2 cellular contexts compared by ENCODE assay signal in the genomic region with DNA sequence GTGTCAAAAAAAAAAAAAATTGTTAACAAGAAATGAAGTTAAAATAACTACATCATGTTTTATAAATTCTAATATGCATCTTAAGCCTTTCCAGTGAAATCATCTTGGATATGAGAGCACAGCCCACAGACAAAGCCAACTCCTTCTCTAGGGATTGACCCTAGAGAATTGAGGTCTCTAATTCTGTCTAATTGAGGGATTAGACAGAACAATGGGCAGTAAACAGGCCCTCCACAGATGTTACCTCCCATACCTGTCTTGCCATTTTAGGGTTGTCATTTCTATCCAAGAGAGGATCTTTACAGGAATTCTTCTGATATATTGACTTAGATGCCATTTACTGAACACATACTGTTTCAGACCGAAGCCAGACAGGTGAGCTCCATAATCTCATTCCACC.
TF ChIP-seq lines count a peak whose summit lies in the region.

No MANE protein-coding gene starts in this region.

TF ChIP-seq in SK-N-SH, 30 proteins besides CTCF, POLR2A, EP300 and RAD21 (continued from another document):
- TF ChIP-seq, protein P1, sequence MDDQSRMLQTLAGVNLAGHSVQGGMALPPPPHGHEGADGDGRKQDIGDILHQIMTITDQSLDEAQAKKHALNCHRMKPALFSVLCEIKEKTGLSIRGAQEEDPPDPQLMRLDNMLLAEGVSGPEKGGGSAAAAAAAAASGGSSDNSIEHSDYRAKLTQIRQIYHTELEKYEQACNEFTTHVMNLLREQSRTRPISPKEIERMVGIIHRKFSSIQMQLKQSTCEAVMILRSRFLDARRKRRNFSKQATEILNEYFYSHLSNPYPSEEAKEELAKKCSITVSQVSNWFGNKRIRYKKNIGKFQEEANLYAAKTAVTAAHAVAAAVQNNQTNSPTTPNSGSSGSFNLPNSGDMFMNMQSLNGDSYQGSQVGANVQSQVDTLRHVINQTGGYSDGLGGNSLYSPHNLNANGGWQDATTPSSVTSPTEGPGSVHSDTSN (IDR thresholded peaks at IDR 0.05) = no peak
- no peak for TF ChIP-seq TAF1 (IDR thresholded peaks at IDR 0.05; ENCODE audit: borderline replicate concordance, low read depth, low read length)
- TF ChIP-seq NRF1 (IDR thresholded peaks at IDR 0.05; ENCODE audit: low read depth, low read length) = no peak
- no peak for TF ChIP-seq YY1 (IDR thresholded peaks at IDR 0.05; ENCODE audit: low read depth)
- TF ChIP-seq, protein P2, sequence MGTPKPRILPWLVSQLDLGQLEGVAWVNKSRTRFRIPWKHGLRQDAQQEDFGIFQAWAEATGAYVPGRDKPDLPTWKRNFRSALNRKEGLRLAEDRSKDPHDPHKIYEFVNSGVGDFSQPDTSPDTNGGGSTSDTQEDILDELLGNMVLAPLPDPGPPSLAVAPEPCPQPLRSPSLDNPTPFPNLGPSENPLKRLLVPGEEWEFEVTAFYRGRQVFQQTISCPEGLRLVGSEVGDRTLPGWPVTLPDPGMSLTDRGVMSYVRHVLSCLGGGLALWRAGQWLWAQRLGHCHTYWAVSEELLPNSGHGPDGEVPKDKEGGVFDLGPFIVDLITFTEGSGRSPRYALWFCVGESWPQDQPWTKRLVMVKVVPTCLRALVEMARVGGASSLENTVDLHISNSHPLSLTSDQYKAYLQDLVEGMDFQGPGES (IDR thresholded peaks at IDR 0.05; ENCODE audit: low read depth, low read length) = no peak
- TF ChIP-seq FOSL2 (IDR thresholded peaks at IDR 0.05; ENCODE audit: borderline replicate concordance, low read depth) = no peak
- TF ChIP-seq RXRA (IDR thresholded peaks at IDR 0.05; ENCODE audit: borderline replicate concordance, low read depth) = no peak
- no peak for TF ChIP-seq GABPA (IDR thresholded peaks at IDR 0.05; ENCODE audit: low read depth)
- TF ChIP-seq, protein P3, sequence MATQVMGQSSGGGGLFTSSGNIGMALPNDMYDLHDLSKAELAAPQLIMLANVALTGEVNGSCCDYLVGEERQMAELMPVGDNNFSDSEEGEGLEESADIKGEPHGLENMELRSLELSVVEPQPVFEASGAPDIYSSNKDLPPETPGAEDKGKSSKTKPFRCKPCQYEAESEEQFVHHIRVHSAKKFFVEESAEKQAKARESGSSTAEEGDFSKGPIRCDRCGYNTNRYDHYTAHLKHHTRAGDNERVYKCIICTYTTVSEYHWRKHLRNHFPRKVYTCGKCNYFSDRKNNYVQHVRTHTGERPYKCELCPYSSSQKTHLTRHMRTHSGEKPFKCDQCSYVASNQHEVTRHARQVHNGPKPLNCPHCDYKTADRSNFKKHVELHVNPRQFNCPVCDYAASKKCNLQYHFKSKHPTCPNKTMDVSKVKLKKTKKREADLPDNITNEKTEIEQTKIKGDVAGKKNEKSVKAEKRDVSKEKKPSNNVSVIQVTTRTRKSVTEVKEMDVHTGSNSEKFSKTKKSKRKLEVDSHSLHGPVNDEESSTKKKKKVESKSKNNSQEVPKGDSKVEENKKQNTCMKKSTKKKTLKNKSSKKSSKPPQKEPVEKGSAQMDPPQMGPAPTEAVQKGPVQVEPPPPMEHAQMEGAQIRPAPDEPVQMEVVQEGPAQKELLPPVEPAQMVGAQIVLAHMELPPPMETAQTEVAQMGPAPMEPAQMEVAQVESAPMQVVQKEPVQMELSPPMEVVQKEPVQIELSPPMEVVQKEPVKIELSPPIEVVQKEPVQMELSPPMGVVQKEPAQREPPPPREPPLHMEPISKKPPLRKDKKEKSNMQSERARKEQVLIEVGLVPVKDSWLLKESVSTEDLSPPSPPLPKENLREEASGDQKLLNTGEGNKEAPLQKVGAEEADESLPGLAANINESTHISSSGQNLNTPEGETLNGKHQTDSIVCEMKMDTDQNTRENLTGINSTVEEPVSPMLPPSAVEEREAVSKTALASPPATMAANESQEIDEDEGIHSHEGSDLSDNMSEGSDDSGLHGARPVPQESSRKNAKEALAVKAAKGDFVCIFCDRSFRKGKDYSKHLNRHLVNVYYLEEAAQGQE (IDR thresholded peaks at IDR 0.05; ENCODE audit: low read depth, low read length) = no peak
TF ChIP-seq in SK-N-SH: peak in this region for 0.

TF ChIP-seq in SK-N-SH treated with all-trans-retinoic acid at 6 μM for 48 hours, 23 proteins besides CTCF, POLR2A, EP300 and RAD21 (continued from another document):
- TF ChIP-seq, protein P4, sequence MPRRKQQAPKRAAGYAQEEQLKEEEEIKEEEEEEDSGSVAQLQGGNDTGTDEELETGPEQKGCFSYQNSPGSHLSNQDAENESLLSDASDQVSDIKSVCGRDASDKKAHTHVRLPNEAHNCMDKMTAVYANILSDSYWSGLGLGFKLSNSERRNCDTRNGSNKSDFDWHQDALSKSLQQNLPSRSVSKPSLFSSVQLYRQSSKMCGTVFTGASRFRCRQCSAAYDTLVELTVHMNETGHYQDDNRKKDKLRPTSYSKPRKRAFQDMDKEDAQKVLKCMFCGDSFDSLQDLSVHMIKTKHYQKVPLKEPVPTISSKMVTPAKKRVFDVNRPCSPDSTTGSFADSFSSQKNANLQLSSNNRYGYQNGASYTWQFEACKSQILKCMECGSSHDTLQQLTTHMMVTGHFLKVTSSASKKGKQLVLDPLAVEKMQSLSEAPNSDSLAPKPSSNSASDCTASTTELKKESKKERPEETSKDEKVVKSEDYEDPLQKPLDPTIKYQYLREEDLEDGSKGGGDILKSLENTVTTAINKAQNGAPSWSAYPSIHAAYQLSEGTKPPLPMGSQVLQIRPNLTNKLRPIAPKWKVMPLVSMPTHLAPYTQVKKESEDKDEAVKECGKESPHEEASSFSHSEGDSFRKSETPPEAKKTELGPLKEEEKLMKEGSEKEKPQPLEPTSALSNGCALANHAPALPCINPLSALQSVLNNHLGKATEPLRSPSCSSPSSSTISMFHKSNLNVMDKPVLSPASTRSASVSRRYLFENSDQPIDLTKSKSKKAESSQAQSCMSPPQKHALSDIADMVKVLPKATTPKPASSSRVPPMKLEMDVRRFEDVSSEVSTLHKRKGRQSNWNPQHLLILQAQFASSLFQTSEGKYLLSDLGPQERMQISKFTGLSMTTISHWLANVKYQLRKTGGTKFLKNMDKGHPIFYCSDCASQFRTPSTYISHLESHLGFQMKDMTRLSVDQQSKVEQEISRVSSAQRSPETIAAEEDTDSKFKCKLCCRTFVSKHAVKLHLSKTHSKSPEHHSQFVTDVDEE (CRISPR knock-in tag; IDR thresholded peaks at IDR 0.05) = no peak
- TF ChIP-seq ESRRG (CRISPR knock-in tag; IDR thresholded peaks at IDR 0.05) (no peak), ISL1 (CRISPR knock-in tag; IDR thresholded peaks at IDR 0.05) (no peak), ZC3H10 (CRISPR knock-in tag; IDR thresholded peaks at IDR 0.05) (no peak), ZNF565 (CRISPR knock-in tag; conservative IDR thresholded peaks at IDR 0.05; ENCODE audit: low read depth) (no peak)
- TF ChIP-seq, protein P5, sequence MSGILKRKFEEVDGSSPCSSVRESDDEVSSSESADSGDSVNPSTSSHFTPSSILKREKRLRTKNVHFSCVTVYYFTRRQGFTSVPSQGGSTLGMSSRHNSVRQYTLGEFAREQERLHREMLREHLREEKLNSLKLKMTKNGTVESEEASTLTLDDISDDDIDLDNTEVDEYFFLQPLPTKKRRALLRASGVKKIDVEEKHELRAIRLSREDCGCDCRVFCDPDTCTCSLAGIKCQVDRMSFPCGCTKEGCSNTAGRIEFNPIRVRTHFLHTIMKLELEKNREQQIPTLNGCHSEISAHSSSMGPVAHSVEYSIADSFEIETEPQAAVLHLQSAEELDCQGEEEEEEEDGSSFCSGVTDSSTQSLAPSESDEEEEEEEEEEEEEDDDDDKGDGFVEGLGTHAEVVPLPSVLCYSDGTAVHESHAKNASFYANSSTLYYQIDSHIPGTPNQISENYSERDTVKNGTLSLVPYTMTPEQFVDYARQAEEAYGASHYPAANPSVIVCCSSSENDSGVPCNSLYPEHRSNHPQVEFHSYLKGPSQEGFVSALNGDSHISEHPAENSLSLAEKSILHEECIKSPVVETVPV (CRISPR knock-in tag; IDR thresholded peaks at IDR 0.05) = no peak
- TF ChIP-seq, protein P6, sequence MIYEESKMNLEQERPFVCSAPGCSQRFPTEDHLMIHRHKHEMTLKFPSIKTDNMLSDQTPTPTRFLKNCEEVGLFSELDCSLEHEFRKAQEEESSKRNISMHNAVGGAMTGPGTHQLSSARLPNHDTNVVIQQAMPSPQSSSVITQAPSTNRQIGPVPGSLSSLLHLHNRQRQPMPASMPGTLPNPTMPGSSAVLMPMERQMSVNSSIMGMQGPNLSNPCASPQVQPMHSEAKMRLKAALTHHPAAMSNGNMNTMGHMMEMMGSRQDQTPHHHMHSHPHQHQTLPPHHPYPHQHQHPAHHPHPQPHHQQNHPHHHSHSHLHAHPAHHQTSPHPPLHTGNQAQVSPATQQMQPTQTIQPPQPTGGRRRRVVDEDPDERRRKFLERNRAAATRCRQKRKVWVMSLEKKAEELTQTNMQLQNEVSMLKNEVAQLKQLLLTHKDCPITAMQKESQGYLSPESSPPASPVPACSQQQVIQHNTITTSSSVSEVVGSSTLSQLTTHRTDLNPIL (CRISPR knock-in tag; IDR thresholded peaks at IDR 0.05; ENCODE audit: low read depth) = no peak
- TF ChIP-seq, protein P7, sequence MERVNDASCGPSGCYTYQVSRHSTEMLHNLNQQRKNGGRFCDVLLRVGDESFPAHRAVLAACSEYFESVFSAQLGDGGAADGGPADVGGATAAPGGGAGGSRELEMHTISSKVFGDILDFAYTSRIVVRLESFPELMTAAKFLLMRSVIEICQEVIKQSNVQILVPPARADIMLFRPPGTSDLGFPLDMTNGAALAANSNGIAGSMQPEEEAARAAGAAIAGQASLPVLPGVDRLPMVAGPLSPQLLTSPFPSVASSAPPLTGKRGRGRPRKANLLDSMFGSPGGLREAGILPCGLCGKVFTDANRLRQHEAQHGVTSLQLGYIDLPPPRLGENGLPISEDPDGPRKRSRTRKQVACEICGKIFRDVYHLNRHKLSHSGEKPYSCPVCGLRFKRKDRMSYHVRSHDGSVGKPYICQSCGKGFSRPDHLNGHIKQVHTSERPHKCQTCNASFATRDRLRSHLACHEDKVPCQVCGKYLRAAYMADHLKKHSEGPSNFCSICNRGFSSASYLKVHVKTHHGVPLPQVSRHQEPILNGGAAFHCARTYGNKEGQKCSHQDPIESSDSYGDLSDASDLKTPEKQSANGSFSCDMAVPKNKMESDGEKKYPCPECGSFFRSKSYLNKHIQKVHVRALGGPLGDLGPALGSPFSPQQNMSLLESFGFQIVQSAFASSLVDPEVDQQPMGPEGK (CRISPR knock-in tag; IDR thresholded peaks at IDR 0.05; ENCODE audit: borderline replicate concordance) = no peak
- TF ChIP-seq, protein P8, sequence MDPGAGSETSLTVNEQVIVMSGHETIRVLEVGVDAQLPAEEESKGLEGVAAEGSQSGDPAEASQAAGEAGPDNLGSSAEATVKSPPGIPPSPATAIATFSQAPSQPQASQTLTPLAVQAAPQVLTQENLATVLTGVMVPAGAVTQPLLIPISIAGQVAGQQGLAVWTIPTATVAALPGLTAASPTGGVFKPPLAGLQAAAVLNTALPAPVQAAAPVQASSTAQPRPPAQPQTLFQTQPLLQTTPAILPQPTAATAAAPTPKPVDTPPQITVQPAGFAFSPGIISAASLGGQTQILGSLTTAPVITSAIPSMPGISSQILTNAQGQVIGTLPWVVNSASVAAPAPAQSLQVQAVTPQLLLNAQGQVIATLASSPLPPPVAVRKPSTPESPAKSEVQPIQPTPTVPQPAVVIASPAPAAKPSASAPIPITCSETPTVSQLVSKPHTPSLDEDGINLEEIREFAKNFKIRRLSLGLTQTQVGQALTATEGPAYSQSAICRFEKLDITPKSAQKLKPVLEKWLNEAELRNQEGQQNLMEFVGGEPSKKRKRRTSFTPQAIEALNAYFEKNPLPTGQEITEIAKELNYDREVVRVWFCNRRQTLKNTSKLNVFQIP (CRISPR knock-in tag; IDR thresholded peaks at IDR 0.05; ENCODE audit: borderline replicate concordance, low read depth) = no peak
